1 cellular context compared by ENCODE assay signal in genomic region chr1:109394591-109395281, GRCh38.
TF ChIP-seq lines count a peak whose summit lies in the region.

No MANE protein-coding gene starts in this region.

TF ChIP-seq in IMR-90, 13 proteins besides CTCF, POLR2A, EP300 and RAD21 (continued from another document):
- TF ChIP-seq, protein P1, sequence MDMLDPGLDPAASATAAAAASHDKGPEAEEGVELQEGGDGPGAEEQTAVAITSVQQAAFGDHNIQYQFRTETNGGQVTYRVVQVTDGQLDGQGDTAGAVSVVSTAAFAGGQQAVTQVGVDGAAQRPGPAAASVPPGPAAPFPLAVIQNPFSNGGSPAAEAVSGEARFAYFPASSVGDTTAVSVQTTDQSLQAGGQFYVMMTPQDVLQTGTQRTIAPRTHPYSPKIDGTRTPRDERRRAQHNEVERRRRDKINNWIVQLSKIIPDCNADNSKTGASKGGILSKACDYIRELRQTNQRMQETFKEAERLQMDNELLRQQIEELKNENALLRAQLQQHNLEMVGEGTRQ (IDR thresholded peaks at IDR 0.05; ENCODE audit: low read depth, low read length), result no peak
TF ChIP-seq in IMR-90: peak in this region for 0.
